27 cellular contexts compared by ENCODE assay signal in the genomic region with DNA sequence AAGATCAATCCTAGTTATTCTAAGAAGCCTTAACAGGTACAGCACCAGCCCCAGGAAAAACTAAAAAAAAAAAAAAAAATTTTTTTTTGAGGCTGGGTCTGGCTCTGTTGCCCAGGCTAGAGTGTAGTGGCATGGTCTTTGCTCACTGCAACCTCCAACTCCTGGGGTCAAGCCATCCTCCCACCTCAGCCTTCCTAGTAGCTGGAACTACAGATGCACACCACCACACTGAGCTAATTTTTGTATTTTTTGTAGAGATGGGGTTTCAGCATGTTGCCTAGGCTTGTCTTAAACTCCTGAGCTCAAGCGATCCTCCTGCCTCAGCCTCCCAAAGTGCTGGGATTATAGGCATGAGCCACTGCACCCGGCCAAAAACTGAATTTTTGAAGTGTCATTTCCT. TPM values are rescaled to one million over a fixed set of nuclear protein-coding genes. Genes with fewer than 3 reads are reported as not detected.
DNase-seq lines count a peak whose midpoint lies in the region; ATAC-seq and TF ChIP-seq lines count a peak whose summit lies in the region.
"Had no signal": no experiment of that assay in that cellular context is flagged by ENCODE, and none has a peak within 500 bp of the region (broad histone marks: within the 10 kb centered on the region; RNA-seq: fewer than 3 reads in every experiment).

No MANE protein-coding gene starts in this region.

- POLR2A ChIA-PET in HCT116 (lab: Charles Lee) = no interaction called here
- POLR2A ChIA-PET in RWPE1 (lab: Yijun Ruan, JAX; ENCODE audit: low non-redundant PET) = no interaction called here

- H4K8ac ChIP-seq in trophoblast cell (ENCODE audit: low read depth, low read length) = no peak overlapping the region

- no peak overlapping the region for H2BK5ac ChIP-seq in trophoblast cell (ENCODE audit: low read depth, low read length, poor library complexity)

- H3K18ac ChIP-seq in trophoblast cell (ENCODE audit: low read length) = no peak overlapping the region

- H2AFZ ChIP-seq in HCT116 (ENCODE audit: low read depth, low read length, poor library complexity, severe bottlenecking) (peak overlapping the region; percentile 71), trophoblast cell (ENCODE audit: insufficient read depth, low read length, poor library complexity) (no peak overlapping the region)
- H2AFZ ChIP-seq: neural progenitor cell had no signal

- H3K4me1 ChIP-seq in HCT116 (ENCODE audit: control insufficient read depth in 1 of 2, insufficient read depth in 2 of 2, low read length in 2 of 2) (peaks cover 6 to 14% of the 10 kb centered on the region in 2 experiments; a peak in 3 of 4 replicates), endodermal cell (ENCODE audit: control insufficient read depth, insufficient read depth, low read length) (peaks cover 14% of the 10 kb centered on the region), trophoblast cell (ENCODE audit: control insufficient read depth in 1 of 2, insufficient read depth in 2 of 2, low read length in 2 of 2) (peaks cover 9 to 15% of the 10 kb centered on the region in 2 experiments), aorta (ENCODE audit: control insufficient read depth in 1 of 2, insufficient read depth in 2 of 2, low read length in 2 of 2) (no peaks in the 10 kb centered on the region)
- H3K4me1 ChIP-seq: body of pancreas had no signal

- H3K9ac ChIP-seq in HCT116 (ENCODE audit: low read length) (no peak overlapping the region), endodermal cell (ENCODE audit: extremely low read depth, low read length, poor library complexity, severe bottlenecking) (no peak overlapping the region), trophoblast cell (ENCODE audit: low read length) (no peak overlapping the region)
- H3K9ac ChIP-seq: neural progenitor cell had no signal

- peak overlapping the region; percentile 50 for H4K91ac ChIP-seq in trophoblast cell (ENCODE audit: low read depth, low read length)

- no peak overlapping the region for H3K23ac ChIP-seq in trophoblast cell (ENCODE audit: low read length)

- DNase-seq in HCT116 (ENCODE audit: low read depth, low spot score) (no peak), RWPE1 (ENCODE audit: low spot score) (no peak), endodermal cell (no peak), trophoblast cell (no peak), aorta (no peak), GOT3 (lab: John Stamatoyannopoulos, UW) (no peak)
- no peak for DNase-seq in stimulated activated CD4-positive, alpha-beta T cell treated with anti-CD3 and anti-CD28 coated beads, Interleukin-15, amount 100 ng/mL, for 24 hours
- DNase-seq in effector CD8-positive, alpha-beta T cell (lab: John Stamatoyannopoulos, UW) = no peak
- DNase-seq: activated CD4-positive, alpha-beta T cell treated with anti-CD3 and anti-CD28 coated beads for 4 hours; activated CD8-positive, alpha-beta memory T cell treated with anti-CD3 and anti-CD28 coated beads for 24 hours; activated gamma-delta T cell treated with Interleukin-2 at 50 U/mL for 16 hours; activated T-cell treated with anti-CD3 and anti-CD28 coated beads, Interleukin-2, amount 50 U/mL, for 1 hour; body of pancreas; CD4-positive, alpha-beta memory T cell; effector CD4-positive, alpha-beta T cell; head of caudate nucleus; NCI-H1105; NCI-H187 treated with DMSO at 0.1 percent for 48 hours; RPMI8226; stimulated activated naive B cell treated with anti-CD40 and anti-IgM and Interleukin-4, amounts not matched to agents 10 μg/mL and 1 μg/mL and 100 μg/mL, for 72 hours had no signal

- peaks cover 12% of the 10 kb centered on the region for H3K4me1 Mint-ChIP-seq in endodermal cell

- H4K20me1 ChIP-seq in HCT116 (ENCODE audit: insufficient read depth) = no peaks in the 10 kb centered on the region

- no peak for TF ChIP-seq POLR2A in HCT116 (IDR thresholded peaks at IDR 0.05; ENCODE audit: borderline replicate concordance, extremely low read depth, insufficient read depth, insufficient read length)

- ATAC-seq in HCT116 = no peak
- no peak for ATAC-seq in aorta (ENCODE audit: low FRiP score)
- ATAC-seq: body of pancreas, sciatic nerve had no signal

- no peak for TF ChIP-seq RAD21 in HCT116 (IDR thresholded peaks at IDR 0.05; ENCODE audit: low read depth)

- no peak overlapping the region for H3K14ac ChIP-seq in trophoblast cell (ENCODE audit: low read length)

- H3K4me3 ChIP-seq in HCT116 (replicated peaks in 1 of 2; ENCODE audit: low read depth in 1 of 2, low read length in 2 of 2) (no peak overlapping the region), endodermal cell (ENCODE audit: low read length) (no peak overlapping the region), trophoblast cell (ENCODE audit: low read depth, low read length) (no peak overlapping the region), aorta (ENCODE audit: low read length in 2 of 2) (no peak overlapping the region)
- H3K4me3 ChIP-seq: body of pancreas, GM12878, lung, neural progenitor cell, suprapubic skin had no signal

- TF ChIP-seq CTCF in HCT116 (IDR thresholded peaks at IDR 0.05 in 2 of 3, conservative IDR thresholded peaks at IDR 0.05 in 1 of 3; ENCODE audit: borderline replicate concordance in 1 of 3, insufficient read depth in 1 of 3, low read depth in 2 of 3, low read length in 2 of 3) (no peak), RWPE1 (conservative IDR thresholded peaks at IDR 0.05; ENCODE audit: low read depth) (no peak), endodermal cell (conservative IDR thresholded peaks at IDR 0.05) (no peak)

- H3K4me3 Mint-ChIP-seq in endodermal cell = no peak overlapping the region
- H3K4me3 Mint-ChIP-seq: CD4-positive, alpha-beta memory T cell; stimulated activated naive B cell treated with anti-CD40 and anti-IgM and Interleukin-4, amounts not matched to agents 10 μg/mL and 1 μg/mL and 100 μg/mL, for 72 hours had no signal

- H3K9me2 ChIP-seq in HCT116 (ENCODE audit: insufficient read depth) = no peaks in the 10 kb centered on the region

- RAD21 ChIA-PET in HCT116 (lab: Charles Lee; ENCODE audit: low non-redundant PET in 1 of 2, low total read pairs in 2 of 2, uncharacterized antibody in 2 of 2, unreplicated experiment in 2 of 2) = no interaction called here

- no peaks in the 10 kb centered on the region for H3K27me3 ChIP-seq in HCT116 (ENCODE audit: insufficient read depth, low read length)
- peaks cover 14% of the 10 kb centered on the region for H3K27me3 ChIP-seq in endodermal cell (ENCODE audit: control insufficient read depth, insufficient read depth, low read length, poor library complexity, severe bottlenecking)
- no peaks in the 10 kb centered on the region for H3K27me3 ChIP-seq in trophoblast cell (ENCODE audit: insufficient read depth, low read length)
- H3K27me3 ChIP-seq in aorta (ENCODE audit: control insufficient read depth in 1 of 2, insufficient read depth in 2 of 2, low read length in 1 of 2) = no peaks in the 10 kb centered on the region
- H3K27me3 ChIP-seq: body of pancreas, neural progenitor cell, suprapubic skin had no signal

- no peaks in the 10 kb centered on the region for H3K9me3 ChIP-seq in HCT116 (ENCODE audit: control insufficient read depth in 1 of 2, insufficient read depth in 1 of 2, low read depth in 1 of 2, low read length in 2 of 2)
- no peaks in the 10 kb centered on the region for H3K9me3 ChIP-seq in endodermal cell (ENCODE audit: control insufficient read depth, low read length)
- H3K9me3 ChIP-seq in trophoblast cell (ENCODE audit: insufficient read depth, low read depth, low read length) = no peaks in the 10 kb centered on the region
- peaks cover 2% of the 10 kb centered on the region for H3K9me3 ChIP-seq in aorta (ENCODE audit: control insufficient read depth, low read length)
- H3K9me3 ChIP-seq: body of pancreas, suprapubic skin had no signal

- H4K12ac ChIP-seq in trophoblast cell (ENCODE audit: low read depth, low read length) = no peak overlapping the region

- no peak overlapping the region for H3K27ac Mint-ChIP-seq in endodermal cell
- H3K27ac Mint-ChIP-seq: progenitor cell of endocrine pancreas had no signal

- no TSS peak for BruUV-seq in HCT116 (replicated peaks; lab: Mats Ljungman, UMichigan)

- no peak overlapping the region for H2BK120ac ChIP-seq in trophoblast cell (ENCODE audit: insufficient read depth, low read length, poor library complexity)

- H3K9me3 Mint-ChIP-seq in endodermal cell = no peaks in the 10 kb centered on the region
- H3K9me3 Mint-ChIP-seq: CD4-positive, alpha-beta memory T cell; neural progenitor cell; stimulated activated naive B cell treated with anti-CD40 and anti-IgM and Interleukin-4, amounts not matched to agents 10 μg/mL and 1 μg/mL and 100 μg/mL, for 72 hours had no signal

- H3K36me3 Mint-ChIP-seq in endodermal cell (ENCODE audit: low read depth) = no peaks in the 10 kb centered on the region
- H3K36me3 Mint-ChIP-seq: CD4-positive, alpha-beta memory T cell; neural progenitor cell; stimulated activated naive B cell treated with anti-CD40 and anti-IgM and Interleukin-4, amounts not matched to agents 10 μg/mL and 1 μg/mL and 100 μg/mL, for 72 hours had no signal

- CTCF ChIA-PET in HCT116 (lab: Charles Lee) = no interaction called here
- CTCF ChIA-PET in RWPE1 (lab: Yijun Ruan, JAX) = no interaction called here

- H3K36me3 ChIP-seq in HCT116 (ENCODE audit: control insufficient read depth in 1 of 2, insufficient read depth in 2 of 2, low read length in 2 of 2) (no peaks in the 10 kb centered on the region), endodermal cell (ENCODE audit: control insufficient read depth, insufficient read depth, low read length) (no peaks in the 10 kb centered on the region), trophoblast cell (ENCODE audit: control insufficient read depth in 1 of 2, insufficient read depth in 2 of 2, low read length in 2 of 2) (no peaks in the 10 kb centered on the region), aorta (ENCODE audit: control insufficient read depth in 1 of 2, insufficient read depth in 2 of 2, low read length in 1 of 2) (no peaks in the 10 kb centered on the region)
- H3K36me3 ChIP-seq: neural progenitor cell, suprapubic skin had no signal

- H3K4ac ChIP-seq in trophoblast cell (ENCODE audit: low read depth, low read length) = no peak overlapping the region

- H3K4me2 ChIP-seq in HCT116 (ENCODE audit: low read length) = no peak overlapping the region
- no peak overlapping the region for H3K4me2 ChIP-seq in trophoblast cell (ENCODE audit: low read length)

- H2BK12ac ChIP-seq in trophoblast cell (ENCODE audit: low read length) = no peak overlapping the region

- H3K79me2 ChIP-seq in HCT116 (ENCODE audit: insufficient read depth, low read length) (no peaks in the 10 kb centered on the region), trophoblast cell (ENCODE audit: control insufficient read depth, insufficient read depth, low read length, poor library complexity) (no peaks in the 10 kb centered on the region)

- 74 to 83% methylated on average over 1 to 2 of the region's 2 CpGs for WGBS in endodermal cell (ENCODE audit: insufficient coverage in 1 of 2, insufficient read length in 1 of 2), 2 experiments
- no CpG with 5 or more reads among the region's 2 CpGs for WGBS in trophoblast cell (ENCODE audit: extremely low coverage, insufficient coverage, insufficient read length)
- WGBS in aorta, 2 donors = 93 to 98% methylated on average over 2 of the region's 2 CpGs

- H2AK5ac ChIP-seq in trophoblast cell (ENCODE audit: low read length) = no peak overlapping the region

- H3K79me1 ChIP-seq in trophoblast cell (ENCODE audit: low read length) = peaks cover 14% of the 10 kb centered on the region

- peaks cover 13% of the 10 kb centered on the region for H3K27me3 Mint-ChIP-seq in endodermal cell (ENCODE audit: insufficient read depth)
- H3K27me3 Mint-ChIP-seq: CD4-positive, alpha-beta memory T cell; stimulated activated naive B cell treated with anti-CD40 and anti-IgM and Interleukin-4, amounts not matched to agents 10 μg/mL and 1 μg/mL and 100 μg/mL, for 72 hours had no signal

- H3K27ac ChIP-seq in HCT116 (ENCODE audit: low read depth, low read length) (no peak overlapping the region), RWPE1 (peak overlapping the region; percentile 76), endodermal cell (ENCODE audit: low read depth, low read length) (peak overlapping the region; percentile 0), trophoblast cell (ENCODE audit: low read depth, low read length) (no peak overlapping the region), aorta (ENCODE audit: low read depth in 1 of 2, low read length in 2 of 2) (no peak overlapping the region)
- H3K27ac ChIP-seq: body of pancreas, neural progenitor cell, suprapubic skin had no signal

- intact Hi-C loops in HCT116 (cut with micrococcal nuclease) (no loop called here), aorta (cut with DNase I) (no loop called here)

RNA-seq across cellular contexts. Expression of a gene that starts 10.3 kb away (rescaled TPM):
- total RNA-seq in HCT116 (2021; ENCODE audit: unreplicated experiment) (0.22 TPM), endodermal cell (1 to 10 TPM; 1.6 to 4.2 TPM), aorta (under 1 TPM; 0.06 to 0.10 TPM)
- 0.10 and 0.16 TPM in 2 replicates for polyA plus RNA-seq in HCT116 (2012)
- 7.4 TPM for polyA plus RNA-seq in endodermal cell (2013, experiment 1 of 2)
- polyA plus RNA-seq in endodermal cell (2013, experiment 2 of 2) = 7.8 TPM
- polyA plus RNA-seq in trophoblast cell (2013) = 8.5 and 8.7 TPM in 2 replicates
- polyA plus RNA-seq in aorta = under 1 TPM in 1 of 2 donors, not detected in 1; 0.38 TPM
- total RNA-seq: T-helper 2 cell treated with Interferon-gamma antibody and Interleukin-4, amounts not matched to agents 100 ng/mL and 5 ng/mL, for 36 hours had no signal

RNA-seq across cellular contexts. Expression of a gene that starts 32.0 kb away (rescaled TPM):
- 41.1 TPM for total RNA-seq in HCT116 (2021; ENCODE audit: unreplicated experiment)
- 18.0 and 23.4 TPM in 2 replicates for polyA plus RNA-seq in HCT116 (2012)
- total RNA-seq in endodermal cell = 10 to 100 TPM; 14.0 to 22.1 TPM
- polyA plus RNA-seq in endodermal cell (2013, experiment 1 of 2) = 20.9 TPM
- polyA plus RNA-seq in endodermal cell (2013, experiment 2 of 2) = 20.2 TPM
- polyA plus RNA-seq in trophoblast cell (2013) = 29.5 and 29.7 TPM in 2 replicates
- total RNA-seq in aorta = 10 to 100 TPM; 21.5 to 27.4 TPM
- polyA plus RNA-seq in aorta = 1 to 10 TPM; 3.0 to 5.9 TPM

Comparison
In these comparisons a context has a peak if more than half of its experiments do, and no peak if none do; other contexts are left out.
1. H3K27ac ChIP-seq: peak in RWPE1 (single experiment) and endodermal cell (single experiment); none in HCT116 (single experiment), trophoblast cell (single experiment) and aorta (0 of 2).